Comparison of ENCODE assay signal across 13 cellular contexts in genomic region chr2:111167238-111168162, GRCh38. TPM values are rescaled to one million over a fixed set of nuclear protein-coding genes. Genes with fewer than 3 reads are reported as not detected.
A peak's percentile ranks its signal among the peaks of the same experiment; 100 is the strongest.
DNase-seq lines count a peak whose midpoint lies in the region; TF ChIP-seq lines count a peak whose summit lies in the region.
"Had no signal": no experiment of that assay in that cellular context is flagged by ENCODE, and none has a peak within 500 bp of the region (broad histone marks: within the 10 kb centered on the region; RNA-seq: fewer than 3 reads in every experiment).

No MANE protein-coding gene starts in this region.

- no peaks in the 10 kb centered on the region for H3K27me3 Mint-ChIP-seq in activated naive CD8-positive, alpha-beta T cell
- peaks cover 8% of the 10 kb centered on the region for H3K27me3 Mint-ChIP-seq in activated naive CD8-positive, alpha-beta T cell treated with anti-CD3 and anti-CD28 coated beads for 36 hours
- H3K27me3 Mint-ChIP-seq in endodermal cell (ENCODE audit: insufficient read depth) = no peaks in the 10 kb centered on the region

- intact Hi-C loops in thyroid gland (cut with DNase I) = no loop called here

- DNase-seq in activated naive CD8-positive, alpha-beta T cell treated with anti-CD3 and anti-CD28 coated beads for 36 hours = no peak
- DNase-seq in MM.1S (peak; percentile 33), endodermal cell (peak; percentile 26), thyroid gland (peak; percentile 28 to 57), HuH-7 (ENCODE audit: low spot score) (no peak), foreskin fibroblast (no peak)
- no peak for DNase-seq in effector CD8-positive, alpha-beta T cell (lab: John Stamatoyannopoulos, UW)
- DNase-seq: COR-L47, GF-D8, NCI-H1105, NCI-H345 had no signal

- H3K4me1 ChIP-seq in MM.1S (ENCODE audit: low read length) (no peaks in the 10 kb centered on the region), endodermal cell (ENCODE audit: control insufficient read depth, insufficient read depth, low read length) (peaks cover 17% of the 10 kb centered on the region), thyroid gland (peaks cover 14 to 21% of the 10 kb centered on the region in 2 donors)

- no peaks in the 10 kb centered on the region for H3K9me3 ChIP-seq in MM.1S (replicated peaks; ENCODE audit: insufficient read depth, low read length)
- H3K9me3 ChIP-seq in endodermal cell (ENCODE audit: control insufficient read depth, low read length) = no peaks in the 10 kb centered on the region
- no peaks in the 10 kb centered on the region for H3K9me3 ChIP-seq in thyroid gland
- H3K9me3 ChIP-seq: gastroesophageal sphincter had no signal

- peaks cover 15% of the 10 kb centered on the region for H3F3A ChIP-seq in MM.1S (ENCODE audit: insufficient read depth, low read length)

- peaks cover 33% of the 10 kb centered on the region for H3K4me1 Mint-ChIP-seq in activated naive CD8-positive, alpha-beta T cell (ENCODE audit: low read depth)
- H3K4me1 Mint-ChIP-seq in activated naive CD8-positive, alpha-beta T cell treated with anti-CD3 and anti-CD28 coated beads for 36 hours = peaks cover 33% of the 10 kb centered on the region
- peaks cover 54% of the 10 kb centered on the region for H3K4me1 Mint-ChIP-seq in endodermal cell

- no peaks in the 10 kb centered on the region for H3K9me3 Mint-ChIP-seq in activated naive CD8-positive, alpha-beta T cell (ENCODE audit: low read depth)
- H3K9me3 Mint-ChIP-seq in activated naive CD8-positive, alpha-beta T cell treated with anti-CD3 and anti-CD28 coated beads for 36 hours = no peaks in the 10 kb centered on the region
- H3K9me3 Mint-ChIP-seq in endodermal cell = no peaks in the 10 kb centered on the region

- no peak overlapping the region for H3K4me2 ChIP-seq in MM.1S (ENCODE audit: low read depth, low read length)

- H3K9ac ChIP-seq in MM.1S (ENCODE audit: low read length) = no peak overlapping the region
- H3K9ac ChIP-seq in endodermal cell (ENCODE audit: extremely low read depth, low read length, poor library complexity, severe bottlenecking) = no peak overlapping the region

- TF ChIP-seq CTCF in MM.1S (IDR thresholded peaks at IDR 0.05; ENCODE audit: low read length) (no peak), endodermal cell (conservative IDR thresholded peaks at IDR 0.05) (no peak), thyroid gland (IDR thresholded peaks at IDR 0.05) (no peak), foreskin fibroblast (IDR thresholded peaks at IDR 0.05; ENCODE audit: low read depth, low read length) (no peak)

- 89 to 96% methylated on average over 8 to 10 of the region's 10 CpGs for WGBS in endodermal cell (ENCODE audit: insufficient coverage in 1 of 2, insufficient read length in 1 of 2), 2 experiments
- WGBS in thyroid gland, 2 donors = 73 to 76% methylated on average over 10 of the region's 10 CpGs

- peak overlapping the region; percentile 13 for H3K4me3 Mint-ChIP-seq in activated naive CD8-positive, alpha-beta T cell
- no peak overlapping the region for H3K4me3 Mint-ChIP-seq in activated naive CD8-positive, alpha-beta T cell treated with anti-CD3 and anti-CD28 coated beads for 36 hours
- no peak overlapping the region for H3K4me3 Mint-ChIP-seq in endodermal cell

- H3K27ac ChIP-seq in MM.1S (ENCODE audit: low read length) (no peak overlapping the region), endodermal cell (ENCODE audit: low read depth, low read length) (no peak overlapping the region), thyroid gland (no peak overlapping the region)
- H3K27ac ChIP-seq: gastroesophageal sphincter had no signal

- no peak overlapping the region for H3K4me3 ChIP-seq in MM.1S (ENCODE audit: low read length)
- no peak overlapping the region for H3K4me3 ChIP-seq in endodermal cell (ENCODE audit: low read length)
- no peak overlapping the region for H3K4me3 ChIP-seq in thyroid gland (replicated peaks in 1 of 3)
- no peak overlapping the region for H3K4me3 ChIP-seq in foreskin fibroblast (ENCODE audit: low read depth in 1 of 2, low read length in 2 of 2)
- H3K4me3 ChIP-seq: gastroesophageal sphincter had no signal

- no peak overlapping the region for H2AFZ ChIP-seq in MM.1S (ENCODE audit: low read length)

- H3K36me3 ChIP-seq in MM.1S (replicated peaks; ENCODE audit: insufficient read depth, low read length) (peaks cover 14% of the 10 kb centered on the region), endodermal cell (ENCODE audit: control insufficient read depth, insufficient read depth, low read length) (peaks cover 16% of the 10 kb centered on the region), thyroid gland (peaks cover 3 to 10% of the 10 kb centered on the region in 2 donors)

- H3K27ac Mint-ChIP-seq in activated naive CD8-positive, alpha-beta T cell = no peak overlapping the region
- H3K27ac Mint-ChIP-seq in activated naive CD8-positive, alpha-beta T cell treated with anti-CD3 and anti-CD28 coated beads for 36 hours = no peak overlapping the region
- H3K27ac Mint-ChIP-seq in endodermal cell = no peak overlapping the region

- peaks cover 19% of the 10 kb centered on the region for H4K20me1 ChIP-seq in MM.1S (ENCODE audit: insufficient read depth, low read length)

- H3K79me2 ChIP-seq in MM.1S (ENCODE audit: low read length) = peaks cover 25% of the 10 kb centered on the region

- H3K9me2 ChIP-seq in MM.1S (replicated peaks; ENCODE audit: insufficient read depth, low read length) = no peaks in the 10 kb centered on the region

- TF ChIP-seq POLR2A in thyroid gland (IDR thresholded peaks at IDR 0.05) = no peak

- H3K36me3 Mint-ChIP-seq in activated naive CD8-positive, alpha-beta T cell = peaks cover 11% of the 10 kb centered on the region
- H3K36me3 Mint-ChIP-seq in activated naive CD8-positive, alpha-beta T cell treated with anti-CD3 and anti-CD28 coated beads for 36 hours = peaks cover 14% of the 10 kb centered on the region
- H3K36me3 Mint-ChIP-seq in endodermal cell (ENCODE audit: low read depth) = peaks cover 15% of the 10 kb centered on the region

- H3K27me3 ChIP-seq in MM.1S (replicated peaks; ENCODE audit: insufficient read depth, low read length) = no peaks in the 10 kb centered on the region
- H3K27me3 ChIP-seq in endodermal cell (ENCODE audit: control insufficient read depth, insufficient read depth, low read length, poor library complexity, severe bottlenecking) = no peaks in the 10 kb centered on the region
- no peaks in the 10 kb centered on the region for H3K27me3 ChIP-seq in thyroid gland
- H3K27me3 ChIP-seq: gastroesophageal sphincter had no signal

RNA-seq across cellular contexts. Expression of gene BCL2L11, which starts 46.8 kb away (rescaled TPM):
- 10 to 100 TPM; 19.9 TPM for total RNA-seq in activated naive CD8-positive, alpha-beta T cell treated with anti-CD3 and anti-CD28 coated beads for 36 hours
- total RNA-seq in endodermal cell (10 to 100 TPM; 16.7 to 21.0 TPM), thyroid gland (10 to 100 TPM; 48.4 to 90.6 (median 62.4) TPM)
- 18.3 TPM for polyA plus RNA-seq in endodermal cell (2013, experiment 1 of 2)
- 21.4 TPM for polyA plus RNA-seq in endodermal cell (2013, experiment 2 of 2)

Comparison
In these comparisons a context has a peak if more than half of its experiments do, and no peak if none do; other contexts are left out.
1. DNase-seq: peak in MM.1S (single experiment), endodermal cell (single experiment) and thyroid gland (2 of 2); none in activated naive CD8-positive, alpha-beta T cell treated with anti-CD3 and anti-CD28 coated beads for 36 hours (single experiment), HuH-7 (single experiment), effector CD8-positive, alpha-beta T cell (single experiment) and foreskin fibroblast (0 of 2).